ENCODE assay signal across 1 cellular context in genomic region chr9:38319496-38320173, GRCh38.
TF ChIP-seq lines count a peak whose summit lies in the region.

No MANE protein-coding gene starts in this region.

TF ChIP-seq in GM23338, 12 proteins besides CTCF, POLR2A, EP300 and RAD21 (continued from another document):
- TF ChIP-seq, protein P1, sequence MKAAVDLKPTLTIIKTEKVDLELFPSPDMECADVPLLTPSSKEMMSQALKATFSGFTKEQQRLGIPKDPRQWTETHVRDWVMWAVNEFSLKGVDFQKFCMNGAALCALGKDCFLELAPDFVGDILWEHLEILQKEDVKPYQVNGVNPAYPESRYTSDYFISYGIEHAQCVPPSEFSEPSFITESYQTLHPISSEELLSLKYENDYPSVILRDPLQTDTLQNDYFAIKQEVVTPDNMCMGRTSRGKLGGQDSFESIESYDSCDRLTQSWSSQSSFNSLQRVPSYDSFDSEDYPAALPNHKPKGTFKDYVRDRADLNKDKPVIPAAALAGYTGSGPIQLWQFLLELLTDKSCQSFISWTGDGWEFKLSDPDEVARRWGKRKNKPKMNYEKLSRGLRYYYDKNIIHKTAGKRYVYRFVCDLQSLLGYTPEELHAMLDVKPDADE (IDR thresholded peaks at IDR 0.05), result no peak
- TF ChIP-seq JUNB (IDR thresholded peaks at IDR 0.05; ENCODE audit: unreplicated experiment), result no peak
- no peak for TF ChIP-seq CREB1 (CRISPR knock-in tag; IDR thresholded peaks at IDR 0.05; ENCODE audit: low read depth)
- no peak for TF ChIP-seq NANOG (IDR thresholded peaks at IDR 0.05; ENCODE audit: borderline replicate concordance)
- TF ChIP-seq REST (IDR thresholded peaks at IDR 0.05; ENCODE audit: unreplicated experiment), result no peak
- TF ChIP-seq STAT1 (IDR thresholded peaks at IDR 0.05; ENCODE audit: unreplicated experiment), result no peak
